ENCODE assay signal across 15 cellular contexts in genomic region chr4:128298852-128299251, GRCh38. TPM values are rescaled to one million over a fixed set of nuclear protein-coding genes. Genes with fewer than 3 reads are reported as not detected.
DNase-seq lines count a peak whose midpoint lies in the region; ATAC-seq, FAIRE-seq and TF ChIP-seq lines count a peak whose summit lies in the region.
"Had no signal": no experiment of that assay in that cellular context is flagged by ENCODE, and none has a peak within 500 bp of the region (broad histone marks: within the 10 kb centered on the region; RNA-seq: fewer than 3 reads in every experiment).

No MANE protein-coding gene starts in this region.

- no peaks in the 10 kb centered on the region for H3K27me3 Mint-ChIP-seq in natural killer cell (ENCODE audit: low read depth in 2 of 2)
- H3K27me3 Mint-ChIP-seq in natural killer cell treated with Interleukin-12 subunit alpha and Interleukin-12 subunit beta and Interleukin-15 and Interleukin-18, amount 100 ng/mL, for 72 hours: no peaks in the 10 kb centered on the region
- H3K27me3 Mint-ChIP-seq: progenitor cell of endocrine pancreas, T-cell had no signal

- no peak overlapping the region for H3K4me3 ChIP-seq in bronchial epithelial cell (ENCODE audit: low read depth, low read length)
- H3K4me3 ChIP-seq: ascending aorta, dorsolateral prefrontal cortex, Peyer's patch had no signal

- no peak for FAIRE-seq in bronchial epithelial cell (lab: Jason Lieb, UNC)

- TF ChIP-seq CTCF in natural killer cell (IDR thresholded peaks at IDR 0.05) (no peak), bronchial epithelial cell (IDR thresholded peaks at IDR 0.05; ENCODE audit: insufficient read depth, low read length, severe bottlenecking) (peak; percentile 2)

- H3K27ac Mint-ChIP-seq in natural killer cell: no peak overlapping the region
- no peak overlapping the region for H3K27ac Mint-ChIP-seq in natural killer cell treated with Interleukin-12 subunit alpha and Interleukin-12 subunit beta and Interleukin-15 and Interleukin-18, amount 100 ng/mL, for 72 hours
- H3K27ac Mint-ChIP-seq: activated T-helper 2 cell treated with anti-CD3 and anti-CD28 coated beads, Interferon-gamma antibody, Interleukin-2, Interleukin-4, amounts not matched to agents 10 μg/mL and 5 μg/mL and 100 μg/mL, durations not matched to agents 14 hours and 24 hours and 36 hours; mesothelial cell of epicardium; progenitor cell of endocrine pancreas; T-cell had no signal

- DNase-seq in natural killer cell (no peak), bronchial epithelial cell (ENCODE audit: low read depth) (no peak), retina (no peak), epidermal melanocyte (ENCODE audit: insufficient read length, low spot score) (no peak)
- DNase-seq in natural killer cell treated with Interleukin-12 subunit alpha and Interleukin-12 subunit beta and Interleukin-15 and Interleukin-18, amount 100 ng/mL, for 72 hours (ENCODE audit: low spot score): no peak
- DNase-seq: dorsolateral prefrontal cortex had no signal

- no peaks in the 10 kb centered on the region for H3K36me3 ChIP-seq in bronchial epithelial cell (ENCODE audit: control insufficient read depth, insufficient read depth, low read length)
- H3K36me3 ChIP-seq: ascending aorta, Peyer's patch had no signal

- H3K9me3 Mint-ChIP-seq in natural killer cell: no peaks in the 10 kb centered on the region
- no peaks in the 10 kb centered on the region for H3K9me3 Mint-ChIP-seq in natural killer cell treated with Interleukin-12 subunit alpha and Interleukin-12 subunit beta and Interleukin-15 and Interleukin-18, amount 100 ng/mL, for 72 hours
- H3K9me3 Mint-ChIP-seq: activated T-helper 2 cell treated with anti-CD3 and anti-CD28 coated beads, Interferon-gamma antibody, Interleukin-2, Interleukin-4, amounts not matched to agents 10 μg/mL and 5 μg/mL and 100 μg/mL, durations not matched to agents 14 hours and 24 hours and 36 hours; mesothelial cell of epicardium; T-cell had no signal

- peak in 2 of 3 donors; percentile 42 to 51 for ATAC-seq in natural killer cell
- ATAC-seq in natural killer cell treated with Interleukin-12 subunit alpha and Interleukin-12 subunit beta and Interleukin-15 and Interleukin-18, amount 100 ng/mL, for 72 hours: no peak
- peak; percentile 61 for ATAC-seq in HG03432 (IDR thresholded peaks at IDR 0.05; ENCODE audit: unreplicated experiment)
- ATAC-seq in GM19467 (IDR thresholded peaks at IDR 0.05; ENCODE audit: unreplicated experiment): no peak
- no peak for ATAC-seq in HG02759 (IDR thresholded peaks at IDR 0.05; ENCODE audit: unreplicated experiment)

- no peak overlapping the region for H3K4me3 Mint-ChIP-seq in natural killer cell
- no peak overlapping the region for H3K4me3 Mint-ChIP-seq in natural killer cell treated with Interleukin-12 subunit alpha and Interleukin-12 subunit beta and Interleukin-15 and Interleukin-18, amount 100 ng/mL, for 72 hours
- H3K4me3 Mint-ChIP-seq: mesothelial cell of epicardium, T-cell had no signal

- no peaks in the 10 kb centered on the region for H3K36me3 Mint-ChIP-seq in natural killer cell
- no peaks in the 10 kb centered on the region for H3K36me3 Mint-ChIP-seq in natural killer cell treated with Interleukin-12 subunit alpha and Interleukin-12 subunit beta and Interleukin-15 and Interleukin-18, amount 100 ng/mL, for 72 hours

- intact Hi-C loops in natural killer cell (cut with micrococcal nuclease): no loop called here

- no peaks in the 10 kb centered on the region for H3K27me3 ChIP-seq in bronchial epithelial cell (ENCODE audit: control insufficient read depth, insufficient read depth, low read length)
- H3K27me3 ChIP-seq: ascending aorta, dorsolateral prefrontal cortex, Peyer's patch had no signal

- H3K4me1 Mint-ChIP-seq in natural killer cell: no peaks in the 10 kb centered on the region
- H3K4me1 Mint-ChIP-seq in natural killer cell treated with Interleukin-12 subunit alpha and Interleukin-12 subunit beta and Interleukin-15 and Interleukin-18, amount 100 ng/mL, for 72 hours (ENCODE audit: low read depth in 2 of 2): no peaks in the 10 kb centered on the region
- H3K4me1 Mint-ChIP-seq: T-cell had no signal

RNA-seq across cellular contexts. Expression of gene PGRMC2, which starts 11.2 kb away (rescaled TPM):
- total RNA-seq in natural killer cell (10 to 100 TPM; 42.0 to 58.6 (median 53.2) TPM), bronchial epithelial cell (7.9 and 12.4 TPM in 2 replicates)
- total RNA-seq in natural killer cell treated with Interleukin-12 subunit alpha and Interleukin-12 subunit beta and Interleukin-15 and Interleukin-18, amount 100 ng/mL, for 72 hours: 10 to 100 TPM; 29.4 to 32.2 TPM

Comparison
In these comparisons a context has a peak if more than half of its experiments do, and no peak if none do; other contexts are left out.
1. ATAC-seq: peak in natural killer cell (2 of 3) and HG03432 (single experiment); none in natural killer cell treated with Interleukin-12 subunit alpha and Interleukin-12 subunit beta and Interleukin-15 and Interleukin-18, amount 100 ng/mL, for 72 hours (0 of 2), GM19467 (single experiment) and HG02759 (single experiment).